ENCODE assay signal across 10 cellular contexts in the genomic region with DNA sequence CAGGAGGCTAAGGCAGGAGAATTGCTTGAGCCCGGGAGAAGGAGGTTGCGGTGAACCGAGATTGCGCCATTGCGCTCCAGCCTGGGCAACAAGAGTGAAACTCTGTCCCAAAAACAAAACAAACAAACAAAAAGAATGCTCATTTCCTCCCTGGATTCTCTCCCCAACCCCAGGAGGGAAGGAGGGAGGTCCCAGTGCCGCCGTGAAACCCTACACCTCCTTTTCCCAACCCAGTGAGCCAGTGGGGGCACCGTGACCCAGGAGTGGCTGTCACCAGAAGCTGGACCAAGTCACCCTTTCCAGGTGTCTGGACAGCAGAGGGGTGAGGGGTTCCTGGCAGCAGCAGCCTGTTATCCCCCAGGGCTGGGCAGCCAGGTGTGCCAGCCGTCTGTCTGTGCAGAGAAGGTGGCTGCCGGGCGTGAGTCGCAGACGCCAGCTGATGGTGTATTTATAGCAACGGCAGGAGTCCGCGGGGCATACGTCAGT. TPM values are rescaled to one million over a fixed set of nuclear protein-coding genes. Genes with fewer than 3 reads are reported as not detected.
DNase-seq lines count a peak whose midpoint lies in the region; ATAC-seq, FAIRE-seq and TF ChIP-seq lines count a peak whose summit lies in the region.
"Had no signal": no experiment of that assay in that cellular context is flagged by ENCODE, and none has a peak within 500 bp of the region (broad histone marks: within the 10 kb centered on the region; RNA-seq: fewer than 3 reads in every experiment).

No MANE protein-coding gene starts in this region.

- intact Hi-C loops in ascending aorta (cut with DNase I) = no loop called here

- no peak for TF ChIP-seq CTCF in ascending aorta (IDR thresholded peaks at IDR 0.05)
- TF ChIP-seq CTCF in keratinocyte (optimal IDR thresholded peaks at IDR 0.05 in 1 of 3, IDR thresholded peaks at IDR 0.05 in 1 of 3, conservative IDR thresholded peaks at IDR 0.05 in 1 of 3; ENCODE audit: extremely low read depth in 1 of 3, insufficient read depth in 2 of 3, low read length in 3 of 3) = no peak

- H3K27ac ChIP-seq in ascending aorta = peak overlapping the region; percentile 75 to 84
- peak overlapping the region; percentile 31 for H3K27ac ChIP-seq in keratinocyte (ENCODE audit: control insufficient read depth, insufficient read depth, low read length)
- H3K27ac ChIP-seq in thymus (ENCODE audit: low read depth) = peak overlapping the region; percentile 15

- H3K9me1 ChIP-seq in keratinocyte (ENCODE audit: control insufficient read depth, extremely low read depth, insufficient read depth, low read length) = no peaks in the 10 kb centered on the region

- ATAC-seq in naive thymus-derived CD8-positive, alpha-beta T cell = no peak
- ATAC-seq: left colon had no signal

- dilution Hi-C loops in keratinocyte (cut with MboI; ENCODE audit: extremely low pct_ligation_motif_present, low sequenced_read_pairs) = no loop called here

- no peak overlapping the region for H2AFZ ChIP-seq in keratinocyte (ENCODE audit: control insufficient read depth, low read length)

- H3K4me3 Mint-ChIP-seq in naive thymus-derived CD8-positive, alpha-beta T cell = no peak overlapping the region

- H3K9me3 Mint-ChIP-seq in naive thymus-derived CD8-positive, alpha-beta T cell = no peaks in the 10 kb centered on the region

- H3K9me3 ChIP-seq in ascending aorta = no peaks in the 10 kb centered on the region
- no peaks in the 10 kb centered on the region for H3K9me3 ChIP-seq in keratinocyte (ENCODE audit: control insufficient read depth, low read depth, low read length)
- no peaks in the 10 kb centered on the region for H3K9me3 ChIP-seq in thymus (ENCODE audit: control insufficient read depth)

- H3K4me1 ChIP-seq in ascending aorta = peaks cover 18 to 49% of the 10 kb centered on the region in 2 donors
- H3K4me1 ChIP-seq in keratinocyte (ENCODE audit: control insufficient read depth, extremely low read depth, insufficient read depth, low read length) = peaks cover 25% of the 10 kb centered on the region
- H3K4me1 ChIP-seq in thymus (ENCODE audit: control insufficient read depth, insufficient read depth, low read length) = no peaks in the 10 kb centered on the region

- no peak overlapping the region for H3K4me2 ChIP-seq in keratinocyte (ENCODE audit: control insufficient read depth, extremely low read depth, insufficient read depth, low read depth, low read length)

- H3K9ac ChIP-seq in keratinocyte (ENCODE audit: control insufficient read depth, extremely low read depth, insufficient read depth, low read length) = peak overlapping the region; percentile 15

- DNase-seq in NCI-H1092 (lab: John Stamatoyannopoulos, UW) (peak; percentile 33), ascending aorta (ENCODE audit: low spot score in 2 of 2) (no peak), keratinocyte (ENCODE audit: low read depth, low spot score) (no peak), DMS53 (lab: John Stamatoyannopoulos, UW) (no peak), hepatic stellate cell (ENCODE audit: low spot score) (no peak)
- no peak for DNase-seq in naive thymus-derived CD8-positive, alpha-beta T cell
- DNase-seq: left colon, NCI-H1048 had no signal

- H3K27ac Mint-ChIP-seq in naive thymus-derived CD8-positive, alpha-beta T cell = peak overlapping the region in 1 of 10 donors; percentile 47

- POLR2A ChIA-PET in naive thymus-derived CD8-positive, alpha-beta T cell (lab: Charles Lee) = no interaction called here

- FAIRE-seq in keratinocyte (lab: Jason Lieb, UNC) = no peak
- FAIRE-seq: astrocyte had no signal

- WGBS in thymus = 93% methylated on average over 17 of the region's 17 CpGs

- H3K36me3 ChIP-seq in ascending aorta (peaks cover 8 to 34% of the 10 kb centered on the region in 2 donors), keratinocyte (ENCODE audit: control insufficient read depth in 2 of 2, extremely low read depth in 1 of 2, insufficient read depth in 2 of 2, low read length in 2 of 2) (peaks cover 2 to 9% of the 10 kb centered on the region in 2 experiments), thymus (ENCODE audit: control insufficient read depth, insufficient read depth) (peaks cover 4% of the 10 kb centered on the region)

- peaks cover 0 to 16% (median 6%) of the 10 kb centered on the region in 4 donors for H3K4me1 Mint-ChIP-seq in naive thymus-derived CD8-positive, alpha-beta T cell

- H3K4me3 ChIP-seq in ascending aorta (no peak overlapping the region), keratinocyte (ENCODE audit: control insufficient read depth in 2 of 3, extremely low read depth in 1 of 3, insufficient read depth in 2 of 3, low read depth in 1 of 3, low read length in 3 of 3) (no peak overlapping the region), thymus (ENCODE audit: low read length) (no peak overlapping the region)

- H4K20me1 ChIP-seq in keratinocyte (ENCODE audit: control insufficient read depth, extremely low read depth, insufficient read depth, low read length) = peaks cover 5% of the 10 kb centered on the region

- peaks cover 0 to 7% (median 2%) of the 10 kb centered on the region in 3 donors for H3K36me3 Mint-ChIP-seq in naive thymus-derived CD8-positive, alpha-beta T cell

- H3K79me2 ChIP-seq in keratinocyte (ENCODE audit: control insufficient read depth, insufficient read depth, low read length) = peaks cover 74% of the 10 kb centered on the region

- H3K27me3 ChIP-seq in ascending aorta = no peaks in the 10 kb centered on the region
- H3K27me3 ChIP-seq in keratinocyte (ENCODE audit: control insufficient read depth, extremely low read depth, insufficient read depth, low read length) = no peaks in the 10 kb centered on the region
- no peaks in the 10 kb centered on the region for H3K27me3 ChIP-seq in thymus (ENCODE audit: control insufficient read depth, insufficient read depth)

- no peaks in the 10 kb centered on the region for H3K27me3 Mint-ChIP-seq in naive thymus-derived CD8-positive, alpha-beta T cell

RNA-seq across cellular contexts. Expression of a gene that starts 23.5 kb away (rescaled TPM):
- 194 TPM for total RNA-seq in ascending aorta
- polyA plus RNA-seq in keratinocyte (1.8 to 7.6 TPM (median 2.4 TPM) in 3 replicates), thymus (17.0 TPM)
- polyA plus RNA-seq in keratinocyte (2011; ENCODE audit: low read depth) = 31.7 TPM
- polyA plus RNA-seq in keratinocyte (2011; cell fraction: cytosol; rRNA removed) = 3.3 and 8.9 TPM in 2 replicates
- polyA plus RNA-seq in keratinocyte (2011; cell fraction: nucleus; rRNA removed) = 15.0 and 19.2 TPM in 2 replicates
- 26.2 and 57.7 TPM in 2 replicates for polyA plus RNA-seq in keratinocyte (2012; ENCODE audit: low replicate concordance)
- polyA minus RNA-seq in keratinocyte = 6.3 to 75.9 TPM (median 7.7 TPM) in 3 replicates
- polyA minus RNA-seq in keratinocyte (2011; cell fraction: cytosol; rRNA and poly(A)+ RNA removed) = 18.4 TPM
- polyA minus RNA-seq in keratinocyte (2011; cell fraction: nucleus; rRNA and poly(A)+ RNA removed) = 10.4 and 17.4 TPM in 2 replicates
- 10 to 100 TPM; 30.2 to 34.8 TPM for total RNA-seq in naive thymus-derived CD8-positive, alpha-beta T cell
- polyA plus RNA-seq in naive thymus-derived CD8-positive, alpha-beta T cell = 10 to 100 TPM in 2 of 3 donors, 1 to 10 TPM in 1; 5.8 to 15.8 (median 12.1) TPM

Comparison
In these comparisons a context has a peak if more than half of its experiments do, and no peak if none do; other contexts are left out.
1. H3K27ac ChIP-seq: peak in every context shown above with its lines; median percentile 80 in ascending aorta; 31 in keratinocyte; 15 in thymus.